6 cellular contexts compared by ENCODE assay signal in genomic region chr7:109076561-109076960, GRCh38.
"Had no signal": no experiment of that assay in that cellular context is flagged by ENCODE, and none has a peak within 500 bp of the region (broad histone marks: within the 10 kb centered on the region; RNA-seq: fewer than 3 reads in every experiment).

No MANE protein-coding gene starts in this region.

- H3K27ac ChIP-seq: HL-60 had no signal

- ATAC-seq: HepG2, K562 had no signal

- DNase-seq: IMR-90, KBM-7, KG1 had no signal

- H3K4me3 ChIP-seq: K562 had no signal
